Comparison of ENCODE assay signal across 9 cellular contexts in the genomic region with DNA sequence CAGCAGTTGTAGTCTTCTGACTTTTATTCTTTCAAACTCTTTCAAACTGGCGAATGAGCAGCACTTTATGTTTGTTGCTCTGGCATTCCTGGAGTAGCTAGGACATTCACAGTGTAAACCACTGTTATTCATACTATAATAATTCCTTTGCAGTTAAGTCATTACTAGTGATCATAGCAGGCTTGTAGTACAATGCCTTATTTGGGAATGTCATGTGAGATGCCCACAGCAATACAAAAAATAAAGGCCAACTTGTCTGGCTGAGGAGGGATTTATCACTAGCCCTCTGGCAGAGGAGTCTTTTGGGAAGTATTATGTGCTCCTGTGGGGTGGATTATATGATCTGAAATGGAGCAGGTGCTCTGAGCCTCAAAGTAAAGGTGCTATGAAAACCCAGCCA.
A peak's percentile ranks its signal among the peaks of the same experiment; 100 is the strongest.
DNase-seq lines count a peak whose midpoint lies in the region; ATAC-seq, FAIRE-seq and TF ChIP-seq lines count a peak whose summit lies in the region.
"Had no signal": no experiment of that assay in that cellular context is flagged by ENCODE, and none has a peak within 500 bp of the region (broad histone marks: within the 10 kb centered on the region; RNA-seq: fewer than 3 reads in every experiment).

No MANE protein-coding gene starts in this region.

- no peak for ATAC-seq in HG02571 (IDR thresholded peaks at IDR 0.05; ENCODE audit: unreplicated experiment)

- H3K4me2 ChIP-seq in osteoblast (ENCODE audit: insufficient read depth, low read length), result peak overlapping the region; percentile 80

- no peak for FAIRE-seq in RCC 7860 (lab: Jason Lieb, UNC)
- FAIRE-seq: G401.6 had no signal

- no peak overlapping the region for H2AFZ ChIP-seq in osteoblast (ENCODE audit: low read length)

- H3K4me3 ChIP-seq in AG10803 (ENCODE audit: low read length), result no peak overlapping the region; the same call in 1 of the 2 replicates
- no peak overlapping the region for H3K4me3 ChIP-seq in fibroblast of pulmonary artery (replicated peaks; ENCODE audit: low read depth, low read length)
- no peak overlapping the region for H3K4me3 ChIP-seq in osteoblast (ENCODE audit: insufficient read depth, low read length)

- no peaks in the 10 kb centered on the region for H4K20me1 ChIP-seq in osteoblast (ENCODE audit: insufficient read depth, low read length)

- H3K36me3 ChIP-seq in osteoblast (ENCODE audit: insufficient read depth, low read length), result no peaks in the 10 kb centered on the region

- no peak for TF ChIP-seq CTCF in AG10803 (conservative IDR thresholded peaks at IDR 0.05; ENCODE audit: low read length)
- TF ChIP-seq CTCF in fibroblast of pulmonary artery (IDR thresholded peaks at IDR 0.05; ENCODE audit: low read length, missing control alignments), result no peak
- TF ChIP-seq CTCF in osteoblast (IDR thresholded peaks at IDR 0.05; ENCODE audit: extremely low read depth, low read depth, low read length), result no peak

- peak; percentile 96 for DNase-seq in AG10803 (ENCODE audit: low read depth)
- DNase-seq in RCC 7860 (ENCODE audit: low spot score), result peak; percentile 90
- peak; percentile 97 for DNase-seq in fibroblast of pulmonary artery (ENCODE audit: low read depth)
- peak; percentile 87 for DNase-seq in osteoblast (ENCODE audit: insufficient read length, low spot score, missing footprints)
- no peak for DNase-seq in D341Med (ENCODE audit: low spot score)
- no peak for DNase-seq in activated CD4-positive, alpha-beta T cell treated with anti-CD3 and anti-CD28 coated beads for 48 hours
- no peak for DNase-seq in NCI-H1105 treated with DMSO at 0.1 percent for 48 hours (lab: John Stamatoyannopoulos, UW)

- H3K79me2 ChIP-seq in osteoblast (ENCODE audit: insufficient read depth, low read length), result no peaks in the 10 kb centered on the region

- H3K27me3 ChIP-seq in osteoblast (ENCODE audit: insufficient read depth, low read length), result no peaks in the 10 kb centered on the region

- peaks cover 29% of the 10 kb centered on the region for H3K4me1 ChIP-seq in osteoblast (ENCODE audit: insufficient read depth, low read length)

- no peaks in the 10 kb centered on the region for H3K9me3 ChIP-seq in osteoblast (ENCODE audit: low read depth, low read length)

- H3K27ac ChIP-seq in osteoblast (ENCODE audit: low read depth, low read length), result peak overlapping the region; percentile 92

Comparison
In these comparisons a context has a peak if more than half of its experiments do, and no peak if none do; other contexts are left out.
1. DNase-seq: peak in AG10803 (single experiment), RCC 7860 (single experiment), fibroblast of pulmonary artery (single experiment) and osteoblast (single experiment); none in D341Med (single experiment), activated CD4-positive, alpha-beta T cell treated with anti-CD3 and anti-CD28 coated beads for 48 hours (single experiment) and NCI-H1105 treated with DMSO at 0.1 percent for 48 hours (single experiment).